In the genomic region with DNA sequence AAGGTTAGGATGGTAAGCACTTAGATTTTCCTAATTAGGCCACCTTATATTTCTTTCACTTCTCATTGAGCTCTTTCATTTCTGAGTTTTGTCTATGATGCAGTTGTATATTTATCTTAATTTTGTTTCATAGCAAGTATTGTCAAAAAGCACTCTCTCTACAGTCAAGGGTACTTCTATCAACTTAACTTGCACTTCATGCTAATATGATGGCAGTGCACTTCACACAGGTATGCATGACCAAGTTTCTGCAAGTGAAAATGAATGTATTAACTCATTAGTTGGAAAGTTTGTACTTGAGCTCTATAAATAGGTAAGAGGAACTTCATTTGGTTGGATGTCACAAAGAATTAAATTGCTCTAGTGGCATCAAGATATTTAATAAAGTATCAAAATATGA, we compare ENCODE assay signal across 32 cellular contexts. TPM values are rescaled to one million over a fixed set of nuclear protein-coding genes. Genes with fewer than 3 reads are reported as not detected.
"Had no signal": no experiment of that assay in that cellular context is flagged by ENCODE, and none has a peak within 500 bp of the region (broad histone marks: within the 10 kb centered on the region; RNA-seq: fewer than 3 reads in every experiment).

No MANE protein-coding gene starts in this region.

- H3K4me3 ChIP-seq: body of pancreas, breast epithelium, SJCRH30, SK-N-MC had no signal

- ATAC-seq: activated CD8-positive, alpha-beta T cell treated with anti-CD3 and anti-CD28 coated beads for 36 hours; activated T-cell treated with anti-CD3 and anti-CD28 coated beads, Interleukin-2, amount 50 U/mL, for 72 hours; activated T-helper 17 cell treated with anti-CD3 and anti-CD28 coated beads, Interleukin-2, amount 50 U/mL, for 72 hours; body of pancreas; Panc1 had no signal

- H3K27me3 ChIP-seq: body of pancreas, breast epithelium, SJCRH30 had no signal

- H3K4me1 ChIP-seq: body of pancreas, breast epithelium, SJCRH30 had no signal

- H3K36me3 ChIP-seq: breast epithelium, SJCRH30 had no signal

- H3K9me3 ChIP-seq: body of pancreas, breast epithelium, SJCRH30 had no signal

- DNase-seq: activated CD4-positive, alpha-beta T cell treated with anti-CD3 and anti-CD28 coated beads, Interleukin-2, amount 10 ng/mL, durations not matched to agents 24 days and 14 days; activated CD4-positive, alpha-beta T cell treated with anti-CD3 and anti-CD28 coated beads, Interleukin-2, amount 50 U/mL, for 4 hours; activated CD8-positive, alpha-beta T cell treated with anti-CD3 and anti-CD28 coated beads for 36 hours; activated effector memory CD4-positive, alpha-beta T cell treated with anti-CD3 and anti-CD28 coated beads, Interleukin-2, amount 50 U/mL, for 16 hours; activated naive CD4-positive, alpha-beta T cell; activated naive CD4-positive, alpha-beta T cell treated with anti-CD3 and anti-CD28 coated beads, Interleukin-2, amount 50 U/mL, for 16 hours; activated naive CD8-positive, alpha-beta T cell treated with anti-CD3 and anti-CD28 coated beads, Interleukin-2, amount 10 ng/mL, durations not matched to agents 7 days and 5 days; activated T-cell treated with anti-CD3 and anti-CD28 coated beads, Interleukin-2, amount 50 U/mL, for 1 hour; activated T-cell treated with anti-CD3 and anti-CD28 coated beads, Interleukin-2, amount 50 U/mL, for 72 hours; amygdala; body of pancreas; MM.1S; MV-4-11; NCI-H1092; NCI-H1436 treated with DMSO at 0.1 percent for 48 hours; NCI-H1694 treated with DMSO at 0.1 percent for 48 hours; NCI-H2081; NCI-H446; NCI-H524 treated with DMSO at 0.1 percent for 48 hours; SHP77; SJCRH30; T1000 had no signal

- H3K27ac ChIP-seq: body of pancreas, breast epithelium, KMS-11, SJCRH30, SK-N-MC had no signal

RNA-seq across cellular contexts. Expression of a gene that starts 51.5 kb away (rescaled TPM):
- total RNA-seq: activated CD4-positive, alpha-beta T cell treated with anti-CD3 and anti-CD28 coated beads, Interleukin-2, amount 10 ng/mL, durations not matched to agents 24 days and 14 days; activated CD8-positive, alpha-beta memory T cell treated with anti-CD3 and anti-CD28 coated beads for 36 hours; activated CD8-positive, alpha-beta T cell treated with anti-CD3 and anti-CD28 coated beads for 36 hours; activated naive CD8-positive, alpha-beta T cell treated with anti-CD3 and anti-CD28 coated beads, Interleukin-2, amount 10 ng/mL, durations not matched to agents 7 days and 5 days; activated T-cell treated with anti-CD3 and anti-CD28 coated beads, Interleukin-2, amount 50 U/mL, for 72 hours; activated T-helper 17 cell treated with anti-CD3 and anti-CD28 coated beads, Interleukin-2, amount 50 U/mL, for 72 hours; astrocyte; LHCN-M2; T-helper 1 cell treated with Interleukin-12 subunit alpha and Interleukin-12 subunit beta and Interleukin-4 antibody, amounts not matched to agents 30 ng/mL and 1 ng/mL, for 36 hours; T-helper 2 cell treated with Interferon-gamma antibody and Interleukin-4, amounts not matched to agents 100 ng/mL and 5 ng/mL, for 36 hours had no signal
